2 cellular contexts compared by ENCODE assay signal in genomic region chr19:13529721-13530120, GRCh38. TPM values are rescaled to one million over a fixed set of nuclear protein-coding genes. Genes with fewer than 3 reads are reported as not detected.
"Had no signal": no experiment of that assay in that cellular context is flagged by ENCODE, and none has a peak within 500 bp of the region (broad histone marks: within the 10 kb centered on the region; RNA-seq: fewer than 3 reads in every experiment).

No MANE protein-coding gene starts in this region.

RNA-seq across cellular contexts. Expression of gene CACNA1A, which starts 23.4 kb away (rescaled TPM):
- total RNA-seq: MCF 10A, NCI-H460 had no signal
